Comparison of ENCODE assay signal across 2 cellular contexts in genomic region chr9:134566196-134566822, GRCh38.
TF ChIP-seq lines count a peak whose summit lies in the region.

No MANE protein-coding gene starts in this region.

TF ChIP-seq in IMR-90, 13 proteins besides CTCF, POLR2A, EP300 and RAD21 (continued from another document):
- TF ChIP-seq CHD1 (IDR thresholded peaks at IDR 0.05; ENCODE audit: low read depth, low read length) (no peak), MAZ (IDR thresholded peaks at IDR 0.05; ENCODE audit: borderline replicate concordance, low read depth, low read length) (no peak), USF2 (IDR thresholded peaks at IDR 0.05; ENCODE audit: low read depth, low read length) (no peak), SMC3 (IDR thresholded peaks at IDR 0.05; ENCODE audit: low read depth, low read length) (no peak), ELK1 (IDR thresholded peaks at IDR 0.05; ENCODE audit: borderline replicate concordance, low read depth, low read length) (no peak), FOS (IDR thresholded peaks at IDR 0.05; ENCODE audit: low read depth, low read length) (no peak), BHLHE40 (IDR thresholded peaks at IDR 0.05; ENCODE audit: low read depth, low read length) (no peak), NFE2L2 (IDR thresholded peaks at IDR 0.05; ENCODE audit: low read depth, low read length) (no peak)

TF ChIP-seq in SK-N-SH treated with all-trans-retinoic acid at 6 μM for 48 hours, 23 proteins besides CTCF, POLR2A, EP300 and RAD21 (continued from another document):
- no peak for TF ChIP-seq PATZ1 (CRISPR knock-in tag; IDR thresholded peaks at IDR 0.05; ENCODE audit: borderline replicate concordance)
